ENCODE assay signal across 16 cellular contexts in the genomic region with DNA sequence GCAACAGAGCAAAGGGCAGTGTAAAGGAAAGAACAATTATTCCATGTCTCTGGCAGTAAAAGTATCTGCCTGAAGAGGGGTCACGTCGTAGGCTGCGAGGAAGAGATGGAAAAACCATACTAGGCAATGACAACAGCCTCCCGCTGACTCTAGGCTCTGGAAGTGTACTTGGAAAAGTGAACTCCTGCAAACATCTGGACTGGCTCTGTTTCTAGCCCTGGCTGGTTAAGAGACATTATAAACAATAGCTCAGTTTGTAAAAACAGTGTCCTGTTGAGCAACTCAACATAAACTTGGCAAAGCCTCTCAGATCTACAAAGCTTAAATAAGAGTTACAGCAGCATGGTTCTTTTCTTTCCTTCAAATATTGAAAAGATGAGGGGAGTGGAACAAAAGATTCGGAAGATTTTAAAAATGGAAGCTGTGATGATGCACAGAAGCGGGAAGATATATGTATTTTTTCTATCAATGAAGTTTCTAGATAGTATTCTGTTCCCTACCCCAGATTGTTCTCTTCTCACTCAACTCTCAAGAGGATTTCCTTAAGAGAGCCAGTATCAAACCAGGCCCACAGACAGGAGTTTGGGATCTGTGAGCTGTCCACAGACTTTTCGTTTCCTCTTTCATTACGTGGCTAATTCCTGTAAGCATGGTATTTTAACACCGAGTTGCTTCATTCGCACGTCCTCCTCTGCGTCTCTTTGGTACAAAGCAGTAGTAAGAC.
DNase-seq lines count a peak whose midpoint lies in the region; ATAC-seq and TF ChIP-seq lines count a peak whose summit lies in the region.
"Had no signal": no experiment of that assay in that cellular context is flagged by ENCODE, and none has a peak within 500 bp of the region (broad histone marks: within the 10 kb centered on the region; RNA-seq: fewer than 3 reads in every experiment).

No MANE protein-coding gene starts in this region.

- H3K36me3 ChIP-seq in esophagus (ENCODE audit: control insufficient read depth in 2 of 2, insufficient read depth in 2 of 2, low read length in 1 of 2) (peaks cover 19 to 34% of the 10 kb centered on the region in 2 donors), lower lobe of right lung (peaks cover 79% of the 10 kb centered on the region), stomach smooth muscle (ENCODE audit: control insufficient read depth in 2 of 2, insufficient read depth in 2 of 2, low read length in 2 of 2) (peaks cover 4 to 20% of the 10 kb centered on the region in 2 donors)

- H3K9me3 Mint-ChIP-seq in HFFc6: no peaks in the 10 kb centered on the region
- H3K9me3 Mint-ChIP-seq: activated CD8-positive, alpha-beta T cell treated with anti-CD3 and anti-CD28 coated beads for 36 hours; activated naive CD4-positive, alpha-beta T cell treated with anti-CD3 and anti-CD28 coated beads for 36 hours; T-helper 1 cell treated with Interleukin-12 subunit alpha and Interleukin-12 subunit beta and Interleukin-4 antibody, amounts not matched to agents 30 μg/mL and 1 μg/mL, for 36 hours had no signal

- no peak overlapping the region for H3K4me3 Mint-ChIP-seq in HFFc6
- H3K4me3 Mint-ChIP-seq: activated CD8-positive, alpha-beta T cell treated with anti-CD3 and anti-CD28 coated beads for 36 hours; activated naive CD4-positive, alpha-beta T cell treated with anti-CD3 and anti-CD28 coated beads for 36 hours; T-helper 1 cell treated with Interleukin-12 subunit alpha and Interleukin-12 subunit beta and Interleukin-4 antibody, amounts not matched to agents 30 μg/mL and 1 μg/mL, for 36 hours had no signal

- H3K4me1 ChIP-seq in esophagus (ENCODE audit: control insufficient read depth in 2 of 2, insufficient read depth in 2 of 2, low read length in 1 of 2) (no peaks in the 10 kb centered on the region), lower lobe of right lung (no peaks in the 10 kb centered on the region), stomach smooth muscle (ENCODE audit: control insufficient read depth, insufficient read depth, low read length) (peaks cover 43% of the 10 kb centered on the region)

- H3K27ac ChIP-seq in esophagus (ENCODE audit: low read depth in 2 of 2, low read length in 1 of 2): peak overlapping the region; percentile 70 to 78
- H3K27ac ChIP-seq in lower lobe of right lung: no peak overlapping the region
- H3K27ac ChIP-seq in stomach smooth muscle (ENCODE audit: low read length): peak overlapping the region; percentile 96
- H3K27ac ChIP-seq: PC-9 had no signal

- H3K9ac ChIP-seq in stomach smooth muscle (ENCODE audit: low read length in 2 of 2): peak overlapping the region; percentile 48 to 60

- TF ChIP-seq CTCF in HFFc6 (IDR thresholded peaks at IDR 0.05): no peak
- no peak for TF ChIP-seq CTCF in lower lobe of right lung (IDR thresholded peaks at IDR 0.05)

- intact Hi-C loops in lower lobe of right lung (cut with DNase I): no loop called here

- peak; percentile 41 to 71 for ATAC-seq in lower lobe of right lung
- ATAC-seq: activated CD8-positive, alpha-beta T cell treated with anti-CD3 and anti-CD28 coated beads for 36 hours had no signal

- peak overlapping the region; percentile 40; the same call in 1 of the 2 replicates for H3K27ac Mint-ChIP-seq in HFFc6
- H3K27ac Mint-ChIP-seq: activated CD8-positive, alpha-beta T cell treated with anti-CD3 and anti-CD28 coated beads for 36 hours; activated naive CD4-positive, alpha-beta T cell treated with anti-CD3 and anti-CD28 coated beads for 36 hours; T-helper 1 cell treated with Interleukin-12 subunit alpha and Interleukin-12 subunit beta and Interleukin-4 antibody, amounts not matched to agents 30 μg/mL and 1 μg/mL, for 36 hours had no signal

- H3K9me3 ChIP-seq in esophagus (ENCODE audit: control insufficient read depth in 2 of 2, insufficient read depth in 1 of 2, low read depth in 1 of 2, low read length in 1 of 2): peaks cover 0 to 2% of the 10 kb centered on the region in 2 donors
- H3K9me3 ChIP-seq in lower lobe of right lung: no peaks in the 10 kb centered on the region
- no peaks in the 10 kb centered on the region for H3K9me3 ChIP-seq in stomach smooth muscle (ENCODE audit: control insufficient read depth in 2 of 2, low read length in 2 of 2)

- WGBS in esophagus, 2 donors: 72 to 77% methylated on average over 12 of the region's 12 CpGs

- no peak overlapping the region for H3K4me3 ChIP-seq in esophagus (ENCODE audit: low read depth in 1 of 2, low read length in 2 of 2)
- H3K4me3 ChIP-seq in lower lobe of right lung: no peak overlapping the region
- peak overlapping the region in 1 of 2 donors; percentile 40 for H3K4me3 ChIP-seq in stomach smooth muscle (ENCODE audit: low read length in 2 of 2)
- H3K4me3 ChIP-seq: PC-9 had no signal

- peaks cover 12% of the 10 kb centered on the region for H3K4me1 Mint-ChIP-seq in HFFc6 (ENCODE audit: low read depth)

- H3K27me3 Mint-ChIP-seq in HFFc6 (ENCODE audit: insufficient read depth): peaks cover 2% of the 10 kb centered on the region; the same call in 1 of the 2 replicates
- H3K27me3 Mint-ChIP-seq: activated CD8-positive, alpha-beta T cell treated with anti-CD3 and anti-CD28 coated beads for 36 hours had no signal

- DNase-seq in HFFc6 (no peak), lower lobe of right lung (no peak), hippocampal formation (lab: John Stamatoyannopoulos, UW) (no peak), hypothalamus (lab: John Stamatoyannopoulos, UW) (no peak), inferior parietal cortex (ENCODE audit: extremely low spot score) (no peak), NCI-H1417 treated with DMSO at 0.1 percent for 48 hours (lab: John Stamatoyannopoulos, UW) (no peak)
- DNase-seq: activated CD8-positive, alpha-beta T cell treated with anti-CD3 and anti-CD28 coated beads for 36 hours; activated naive CD4-positive, alpha-beta T cell treated with anti-CD3 and anti-CD28 coated beads for 36 hours; Calu3; MM.1S; NCI-H226; PC-9; substantia nigra had no signal

- peaks cover 25% of the 10 kb centered on the region for H3K36me3 Mint-ChIP-seq in HFFc6 (ENCODE audit: low read depth)

- H3K27me3 ChIP-seq in esophagus (ENCODE audit: control insufficient read depth in 1 of 2, insufficient read depth in 2 of 2, low read length in 2 of 2): no peaks in the 10 kb centered on the region
- no peaks in the 10 kb centered on the region for H3K27me3 ChIP-seq in lower lobe of right lung (ENCODE audit: low read depth)
- H3K27me3 ChIP-seq in stomach smooth muscle (ENCODE audit: control insufficient read depth in 1 of 2, insufficient read depth in 2 of 2, low read length in 2 of 2): no peaks in the 10 kb centered on the region
